In the genomic region with DNA sequence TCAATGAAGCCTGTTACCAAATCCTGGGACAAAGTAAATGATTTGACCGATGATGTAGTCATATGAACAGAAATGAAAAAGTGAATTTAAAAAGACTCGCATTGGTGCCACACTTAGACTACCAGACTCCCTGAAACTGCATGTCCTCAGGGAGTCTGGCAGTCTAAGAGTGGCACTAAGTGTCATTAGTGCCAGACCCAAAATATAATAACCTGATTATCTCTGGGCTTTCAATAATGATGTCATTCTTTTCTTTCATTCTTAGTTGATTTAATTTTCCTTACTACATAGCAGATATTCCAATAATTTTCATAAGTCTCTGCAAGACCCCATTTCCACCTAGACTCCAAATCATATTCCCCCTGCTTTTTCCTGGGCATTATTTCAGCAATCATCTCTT, we compare ENCODE assay signal across 26 cellular contexts. TPM values are rescaled to one million over a fixed set of nuclear protein-coding genes. Genes with fewer than 3 reads are reported as not detected.
"Had no signal": no experiment of that assay in that cellular context is flagged by ENCODE, and none has a peak within 500 bp of the region (broad histone marks: within the 10 kb centered on the region; RNA-seq: fewer than 3 reads in every experiment).

No MANE protein-coding gene starts in this region.

- H3K36me3 ChIP-seq: SJSA1 had no signal

- H3K4me3 ChIP-seq: SJSA1, SK-N-MC had no signal

- H3K27me3 ChIP-seq: SJSA1 had no signal

- H3K4me1 ChIP-seq: SJSA1 had no signal

- H3K27ac ChIP-seq: HL-60, SJSA1, SK-N-MC had no signal

- DNase-seq: KBM-7, MV-4-11, NCI-H1048, NCI-H1105, NCI-H1417, NCI-H1436 treated with DMSO at 0.1 percent for 48 hours, NCI-H1694, NCI-H187 treated with DMSO at 0.1 percent for 48 hours, NCI-H2029 treated with DMSO at 0.1 percent for 48 hours, NCI-H2171, NCI-H226, NCI-H446, NCI-H510A, NCI-H524 treated with DMSO at 0.1 percent for 48 hours, NCI-H69, NCI-H774, Right ventricle myocardium superior, RPMI8226, SIG-M5 had no signal

- FAIRE-seq: HTR-8/SVneo, RCC 7860 had no signal

RNA-seq across cellular contexts. Expression of a gene that starts 59.0 kb away (rescaled TPM):
- total RNA-seq: LHCN-M2, MCF 10A, Right ventricle myocardium superior, SJSA1 had no signal
